29 cellular contexts compared by ENCODE assay signal in the genomic region with DNA sequence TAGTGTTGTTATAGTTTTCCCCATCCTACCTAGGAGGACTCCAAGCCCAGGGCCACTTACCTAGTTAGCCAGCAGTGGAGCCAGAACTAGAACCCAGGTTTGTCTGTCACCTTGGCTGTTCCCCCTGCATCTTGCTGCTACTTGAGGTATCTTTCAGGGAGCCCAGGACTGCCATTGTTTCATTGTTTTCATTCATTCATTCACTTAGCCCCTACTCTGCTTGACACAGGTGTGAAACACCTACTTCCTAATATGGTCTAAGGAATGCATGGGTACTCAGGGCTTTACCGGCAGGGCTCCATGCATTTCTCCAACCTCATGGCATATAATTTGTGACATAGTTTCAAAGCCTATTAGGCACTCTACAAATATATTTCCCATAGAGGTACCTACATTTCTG.
"Had no signal": no experiment of that assay in that cellular context is flagged by ENCODE, and none has a peak within 500 bp of the region (broad histone marks: within the 10 kb centered on the region; RNA-seq: fewer than 3 reads in every experiment).

No MANE protein-coding gene starts in this region.

- H3K4me3 ChIP-seq: esophagus squamous epithelium had no signal

- H3K36me3 ChIP-seq: brain microvascular endothelial cell had no signal

- H3K4me3 Mint-ChIP-seq: activated CD4-positive, alpha-beta memory T cell treated with anti-CD3 and anti-CD28 coated beads, Interleukin-2, amount 10 ng/mL, durations not matched to agents 7 days and 5 days; activated CD4-positive, alpha-beta T cell treated with anti-CD3 and anti-CD28 coated beads, Interleukin-2, amount 10 ng/mL, durations not matched to agents 7 days and 5 days; activated naive CD8-positive, alpha-beta T cell; activated T-cell treated with anti-CD3 and anti-CD28 coated beads, Interleukin-2, amount 50 U/mL, for 24 hours; activated T-cell treated with anti-CD3 and anti-CD28 coated beads, Interleukin-2, amount 50 U/mL, for 72 hours; central memory CD8-positive, alpha-beta T cell; effector memory CD8-positive, alpha-beta T cell; T-cell; T-helper 1 cell treated with Interleukin-12 subunit alpha and Interleukin-12 subunit beta and Interleukin-4 antibody, amounts not matched to agents 30 μg/mL and 1 μg/mL, for 36 hours; T-helper 2 cell treated with Interferon-gamma antibody and Interleukin-4, amounts not matched to agents 5 μg/mL and 100 μg/mL, for 36 hours had no signal

- H3K27ac ChIP-seq: brain microvascular endothelial cell, epithelial cell of prostate, esophagus squamous epithelium had no signal

- H3K27ac Mint-ChIP-seq: activated CD4-positive, alpha-beta memory T cell treated with anti-CD3 and anti-CD28 coated beads, Interleukin-2, amount 10 ng/mL, durations not matched to agents 7 days and 5 days; activated CD4-positive, alpha-beta T cell treated with anti-CD3 and anti-CD28 coated beads, Interleukin-2, amount 10 ng/mL, durations not matched to agents 7 days and 5 days; activated naive CD8-positive, alpha-beta T cell; activated T-cell treated with anti-CD3 and anti-CD28 coated beads, Interleukin-2, amount 50 U/mL, for 24 hours; activated T-cell treated with anti-CD3 and anti-CD28 coated beads, Interleukin-2, amount 50 U/mL, for 72 hours; effector memory CD8-positive, alpha-beta T cell; T-cell; T-helper 1 cell treated with Interleukin-12 subunit alpha and Interleukin-12 subunit beta and Interleukin-4 antibody, amounts not matched to agents 30 μg/mL and 1 μg/mL, for 36 hours; T-helper 2 cell treated with Interferon-gamma antibody and Interleukin-4, amounts not matched to agents 5 μg/mL and 100 μg/mL, for 36 hours had no signal

- H3K9me3 ChIP-seq: esophagus squamous epithelium had no signal

- DNase-seq: activated CD4-positive, alpha-beta memory T cell treated with anti-CD3 and anti-CD28 coated beads, Interleukin-2, amount 10 ng/mL, durations not matched to agents 7 days and 5 days; activated CD4-positive, alpha-beta T cell treated with anti-CD3 and anti-CD28 coated beads for 1 hour; activated CD4-positive, alpha-beta T cell treated with anti-CD3 and anti-CD28 coated beads for 4 hours; activated CD4-positive, alpha-beta T cell treated with anti-CD3 and anti-CD28 coated beads, Interleukin-2, amount 10 ng/mL, durations not matched to agents 7 days and 5 days; activated CD4-positive, alpha-beta T cell treated with anti-CD3 and anti-CD28 coated beads, Interleukin-2, amount 50 U/mL, for 4 hours; activated CD8-positive, alpha-beta memory T cell treated with anti-CD3 and anti-CD28 coated beads, Interleukin-2, amount 50 U/mL, for 48 hours; activated gamma-delta T cell; activated naive CD4-positive, alpha-beta T cell; activated naive CD4-positive, alpha-beta T cell treated with anti-CD3 and anti-CD28 coated beads, Interleukin-2, amount 50 U/mL, for 16 hours; activated T-cell treated with anti-CD3 and anti-CD28 coated beads for 4 hours; activated T-cell treated with anti-CD3 and anti-CD28 coated beads, Interleukin-2, amount 50 U/mL, for 24 hours; activated T-cell treated with anti-CD3 and anti-CD28 coated beads, Interleukin-2, amount 50 U/mL, for 72 hours; amniotic stem cell; anterior cingulate cortex; brain microvascular endothelial cell; cortex of kidney; dermis blood vessel endothelial cell; effector CD4-positive, alpha-beta T cell; effector memory CD8-positive, alpha-beta T cell; esophagus squamous epithelium; foreskin melanocyte; head of caudate nucleus; T-cell; T1000 had no signal

- H3K4me1 ChIP-seq: esophagus squamous epithelium had no signal

- H3K9me3 Mint-ChIP-seq: activated CD4-positive, alpha-beta memory T cell treated with anti-CD3 and anti-CD28 coated beads, Interleukin-2, amount 10 ng/mL, durations not matched to agents 7 days and 5 days; activated CD4-positive, alpha-beta T cell treated with anti-CD3 and anti-CD28 coated beads, Interleukin-2, amount 10 ng/mL, durations not matched to agents 7 days and 5 days; activated T-cell treated with anti-CD3 and anti-CD28 coated beads, Interleukin-2, amount 50 U/mL, for 24 hours; activated T-cell treated with anti-CD3 and anti-CD28 coated beads, Interleukin-2, amount 50 U/mL, for 72 hours; central memory CD8-positive, alpha-beta T cell; effector memory CD8-positive, alpha-beta T cell; T-cell; T-helper 1 cell treated with Interleukin-12 subunit alpha and Interleukin-12 subunit beta and Interleukin-4 antibody, amounts not matched to agents 30 μg/mL and 1 μg/mL, for 36 hours; T-helper 2 cell treated with Interferon-gamma antibody and Interleukin-4, amounts not matched to agents 5 μg/mL and 100 μg/mL, for 36 hours had no signal

- H3K27me3 ChIP-seq: brain microvascular endothelial cell, esophagus squamous epithelium had no signal

- H3K4me1 Mint-ChIP-seq: activated CD4-positive, alpha-beta memory T cell treated with anti-CD3 and anti-CD28 coated beads, Interleukin-2, amount 10 ng/mL, durations not matched to agents 7 days and 5 days; activated CD4-positive, alpha-beta T cell treated with anti-CD3 and anti-CD28 coated beads, Interleukin-2, amount 10 ng/mL, durations not matched to agents 7 days and 5 days; central memory CD8-positive, alpha-beta T cell; T-cell had no signal

- ATAC-seq: activated T-cell treated with anti-CD3 and anti-CD28 coated beads, Interleukin-2, amount 50 U/mL, for 72 hours; effector memory CD8-positive, alpha-beta T cell; T-cell had no signal

- H3K27me3 Mint-ChIP-seq: activated CD4-positive, alpha-beta memory T cell treated with anti-CD3 and anti-CD28 coated beads, Interleukin-2, amount 10 ng/mL, durations not matched to agents 7 days and 5 days; activated CD4-positive, alpha-beta T cell treated with anti-CD3 and anti-CD28 coated beads, Interleukin-2, amount 10 ng/mL, durations not matched to agents 7 days and 5 days; activated naive CD8-positive, alpha-beta T cell; activated T-cell treated with anti-CD3 and anti-CD28 coated beads, Interleukin-2, amount 50 U/mL, for 24 hours; effector memory CD8-positive, alpha-beta T cell; T-cell had no signal

- H3K36me3 Mint-ChIP-seq: activated naive CD8-positive, alpha-beta T cell; T-cell had no signal
